ENCODE assay signal across 9 cellular contexts in genomic region chr17:77383613-77384608, GRCh38.
A peak's percentile ranks its signal among the peaks of the same experiment; 100 is the strongest.
DNase-seq lines count a peak whose midpoint lies in the region; ATAC-seq and TF ChIP-seq lines count a peak whose summit lies in the region.
"Had no signal": no experiment of that assay in that cellular context is flagged by ENCODE, and none has a peak within 500 bp of the region (broad histone marks: within the 10 kb centered on the region; RNA-seq: fewer than 3 reads in every experiment).

No MANE protein-coding gene starts in this region.

- H4K20me1 ChIP-seq in mammary epithelial cell (ENCODE audit: insufficient read depth, low read length) (peaks cover 13% of the 10 kb centered on the region), PC-9 (ENCODE audit: insufficient read depth) (peaks cover 37% of the 10 kb centered on the region)

- intact Hi-C loops in mammary epithelial cell (cut with micrococcal nuclease): loop anchor here (2.0 kb wide), 1 partner anchor 53 kb away; no protein-coding TSS in a partner anchor
- intact Hi-C loops in PC-9 (cut with micrococcal nuclease; ENCODE audit: unreplicated experiment): no loop called here

- peak overlapping the region; percentile 79 to 80 for H3K4me3 Mint-ChIP-seq in activated T-cell treated with anti-CD3 and anti-CD28 coated beads, Interleukin-2, amount 50 U/mL, for 72 hours
- H3K4me3 Mint-ChIP-seq in activated T-cell treated with anti-CD3 and anti-CD28 coated beads, Interleukin-2, amount 50 U/mL, for 4 hours: no peak overlapping the region

- POLR2A ChIA-PET in PC-9 (lab: Charles Lee; ENCODE audit: unreplicated experiment): no interaction called here

- peaks cover 88% of the 10 kb centered on the region for H3K4me1 Mint-ChIP-seq in activated T-cell treated with anti-CD3 and anti-CD28 coated beads, Interleukin-2, amount 50 U/mL, for 72 hours (ENCODE audit: low read depth)
- peaks cover 86% of the 10 kb centered on the region for H3K4me1 Mint-ChIP-seq in activated T-cell treated with anti-CD3 and anti-CD28 coated beads, Interleukin-2, amount 50 U/mL, for 4 hours (ENCODE audit: low read depth)

- H3K9me2 ChIP-seq in PC-9 (ENCODE audit: insufficient read depth): no peaks in the 10 kb centered on the region

- H3K36me3 ChIP-seq in mammary epithelial cell (ENCODE audit: insufficient read depth, low read length) (peaks cover 3% of the 10 kb centered on the region), urinary bladder (ENCODE audit: insufficient read depth) (no peaks in the 10 kb centered on the region), PC-9 (ENCODE audit: low read depth) (no peaks in the 10 kb centered on the region)

- no peaks in the 10 kb centered on the region for H3K27me3 ChIP-seq in mammary epithelial cell (ENCODE audit: insufficient read depth, low read length)
- no peaks in the 10 kb centered on the region for H3K27me3 ChIP-seq in PC-9 (ENCODE audit: insufficient read depth, low read depth)

- peaks cover 99% of the 10 kb centered on the region for H3K79me2 ChIP-seq in mammary epithelial cell (ENCODE audit: insufficient read depth, low read length)
- peaks cover 6% of the 10 kb centered on the region; the same call in 1 of the 2 replicates for H3K79me2 ChIP-seq in PC-9 (ENCODE audit: low read depth)

- in situ Hi-C loops in mammary epithelial cell (cut with MboI; ENCODE audit: low sequenced_read_pairs in 2 of 2): no loop called here

- no peaks in the 10 kb centered on the region for H3K9me3 Mint-ChIP-seq in activated T-cell treated with anti-CD3 and anti-CD28 coated beads, Interleukin-2, amount 50 U/mL, for 72 hours
- H3K9me3 Mint-ChIP-seq in activated T-cell treated with anti-CD3 and anti-CD28 coated beads, Interleukin-2, amount 50 U/mL, for 4 hours: no peaks in the 10 kb centered on the region

- H3K9ac ChIP-seq in mammary epithelial cell (ENCODE audit: insufficient read depth, low read length): peak overlapping the region; percentile 21

- H3K4me2 ChIP-seq in mammary epithelial cell (ENCODE audit: insufficient read depth, low read depth, low read length): peak overlapping the region; percentile 53
- H3K4me2 ChIP-seq in PC-9: no peak overlapping the region

- H3K4me1 ChIP-seq in mammary epithelial cell (ENCODE audit: insufficient read depth, low read length) (peaks cover 59% of the 10 kb centered on the region), urinary bladder (ENCODE audit: insufficient read depth) (peaks cover 8% of the 10 kb centered on the region), PC-9 (replicated peaks; ENCODE audit: insufficient read depth) (no peaks in the 10 kb centered on the region)

- H3K9me3 ChIP-seq in mammary epithelial cell (replicated peaks; ENCODE audit: insufficient read depth, low read length): no peaks in the 10 kb centered on the region
- H3K9me3 ChIP-seq in PC-9 (ENCODE audit: insufficient read depth, low read depth): no peaks in the 10 kb centered on the region

- H3K27ac Mint-ChIP-seq in activated T-cell treated with anti-CD3 and anti-CD28 coated beads, Interleukin-2, amount 50 U/mL, for 72 hours: peak overlapping the region; percentile 44

- WGBS in mammary epithelial cell (ENCODE audit: low coverage, missing lambda C conversion rate): 36% methylated on average over 17 of the region's 29 CpGs
- WGBS in urinary bladder: 58% methylated on average over 29 of the region's 29 CpGs

- no TSS peak for BruUV-seq in mammary epithelial cell (replicated peaks; lab: Mats Ljungman, UMichigan)
- no TSS peak for BruUV-seq in PC-9 (replicated peaks; lab: Mats Ljungman, UMichigan)

- CTCF ChIA-PET in mammary epithelial cell (lab: Charles Lee; ENCODE audit: low non-redundant PET): no interaction called here
- CTCF ChIA-PET in PC-9 (lab: Charles Lee): no interaction called here

- H3K27me3 Mint-ChIP-seq in activated T-cell treated with anti-CD3 and anti-CD28 coated beads, Interleukin-2, amount 50 U/mL, for 72 hours (ENCODE audit: low read depth): no peaks in the 10 kb centered on the region
- no peaks in the 10 kb centered on the region for H3K27me3 Mint-ChIP-seq in activated T-cell treated with anti-CD3 and anti-CD28 coated beads, Interleukin-2, amount 50 U/mL, for 4 hours (ENCODE audit: low read depth)

- H3K27ac ChIP-seq in mammary epithelial cell (ENCODE audit: insufficient read depth, low read depth, low read length) (no peak overlapping the region), urinary bladder (ENCODE audit: low read depth) (peak overlapping the region; percentile 38), PC-9 (no peak overlapping the region)

- no peak overlapping the region for H3K4me3 ChIP-seq in mammary epithelial cell (replicated peaks in 1 of 3; ENCODE audit: insufficient read depth in 1 of 3, low read depth in 2 of 3, low read length in 3 of 3)
- H3K4me3 ChIP-seq in urinary bladder (ENCODE audit: low read depth, low read length): no peak overlapping the region
- H3K4me3 ChIP-seq in PC-9: no peak overlapping the region

- dilution Hi-C loops in mammary epithelial cell (cut with HindIII; ENCODE audit: low sequenced_read_pairs): no loop called here

- no peak for ATAC-seq in activated T-cell treated with anti-CD3 and anti-CD28 coated beads, Interleukin-2, amount 50 U/mL, for 72 hours (replicated peaks in 1 of 2)
- no peak for ATAC-seq in activated T-cell treated with anti-CD3 and anti-CD28 coated beads, Interleukin-2, amount 50 U/mL, for 4 hours
- ATAC-seq in HG02840 (IDR thresholded peaks at IDR 0.05; ENCODE audit: low FRiP score, unreplicated experiment): no peak
- no peak for ATAC-seq in GM19397 (IDR thresholded peaks at IDR 0.05; ENCODE audit: unreplicated experiment)

- DNase-seq in activated T-cell treated with anti-CD3 and anti-CD28 coated beads, Interleukin-2, amount 50 U/mL, for 72 hours: no peak
- DNase-seq in activated T-cell treated with anti-CD3 and anti-CD28 coated beads, Interleukin-2, amount 50 U/mL, for 4 hours: no peak
- DNase-seq in mammary epithelial cell (peak; percentile 59), mucosa of gallbladder (ENCODE audit: low spot score) (peak; percentile 71), PC-9 (no peak)
- DNase-seq: AML-193 had no signal

- TF ChIP-seq CTCF in mammary epithelial cell (conservative IDR thresholded peaks at IDR 0.05 in 1 of 2, IDR thresholded peaks at IDR 0.05 in 1 of 2; ENCODE audit: extremely low read depth in 1 of 2, insufficient read depth in 1 of 2, low read depth in 1 of 2, low read length in 2 of 2) (no peak), PC-9 (conservative IDR thresholded peaks at IDR 0.05) (no peak)

- H3K36me3 Mint-ChIP-seq in activated T-cell treated with anti-CD3 and anti-CD28 coated beads, Interleukin-2, amount 50 U/mL, for 72 hours (ENCODE audit: insufficient read depth in 2 of 2): peaks cover 0 to 1% of the 10 kb centered on the region in 2 donors
- H3K36me3 Mint-ChIP-seq in activated T-cell treated with anti-CD3 and anti-CD28 coated beads, Interleukin-2, amount 50 U/mL, for 4 hours (ENCODE audit: insufficient read depth): no peaks in the 10 kb centered on the region

- H2AFZ ChIP-seq in mammary epithelial cell (ENCODE audit: low read depth, low read length): no peak overlapping the region
- no peak overlapping the region for H2AFZ ChIP-seq in PC-9

- no peaks in the 10 kb centered on the region for H3F3A ChIP-seq in PC-9 (ENCODE audit: insufficient read depth, low read depth)

Comparison
In these comparisons a context has a peak if more than half of its experiments do, and no peak if none do; other contexts are left out.
1. DNase-seq: peak in mammary epithelial cell (single experiment) and mucosa of gallbladder (single experiment); none in activated T-cell treated with anti-CD3 and anti-CD28 coated beads, Interleukin-2, amount 50 U/mL, for 72 hours (0 of 2), activated T-cell treated with anti-CD3 and anti-CD28 coated beads, Interleukin-2, amount 50 U/mL, for 4 hours (single experiment) and PC-9 (0 of 2).